ENCODE assay signal across 17 cellular contexts in the genomic region with DNA sequence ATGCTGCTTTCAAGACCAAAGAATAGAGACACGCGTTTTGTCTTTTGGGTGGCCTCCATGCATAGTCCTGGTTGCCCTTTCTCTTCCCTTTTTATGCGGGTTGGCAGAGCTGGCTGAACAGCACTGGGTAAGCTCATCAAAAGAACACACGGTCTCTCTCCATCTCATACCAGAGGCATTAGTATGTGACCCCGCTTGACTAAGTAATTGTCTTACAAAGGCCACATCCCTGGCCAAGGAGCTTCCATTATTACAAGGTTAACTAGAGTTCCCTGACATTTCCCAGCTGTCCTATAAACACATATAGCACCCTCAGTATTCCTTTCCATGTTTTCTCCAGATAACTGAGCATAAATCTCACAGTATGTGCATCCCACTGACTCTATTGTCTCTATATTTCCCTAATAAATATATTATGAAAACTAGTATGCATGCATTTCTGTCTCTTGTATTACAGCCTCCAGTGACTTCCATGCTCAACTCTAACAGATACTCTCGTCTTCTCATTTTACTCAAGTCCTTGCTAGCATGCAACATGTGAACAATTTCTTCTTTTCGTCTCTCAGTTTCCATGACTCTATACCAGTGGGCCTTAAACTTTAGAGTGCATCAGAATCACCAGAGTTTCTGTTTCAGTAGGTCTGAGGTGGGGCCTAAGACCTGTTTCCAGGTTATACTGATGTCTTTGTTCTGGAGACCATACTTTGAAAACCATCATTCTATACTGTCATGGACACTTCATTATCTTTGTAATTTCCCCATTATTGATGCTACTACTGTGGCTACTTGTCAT.
A peak's percentile ranks its signal among the peaks of the same experiment; 100 is the strongest.
DNase-seq lines count a peak whose midpoint lies in the region; ATAC-seq and TF ChIP-seq lines count a peak whose summit lies in the region.
"Had no signal": no experiment of that assay in that cellular context is flagged by ENCODE, and none has a peak within 500 bp of the region (broad histone marks: within the 10 kb centered on the region; RNA-seq: fewer than 3 reads in every experiment).

No MANE protein-coding gene starts in this region.

- intact Hi-C loops in heart right ventricle (cut with DNase I), result no loop called here

- 86 to 94% methylated on average over 7 of the region's 7 CpGs for WGBS in heart right ventricle, 2 donors

- peak; percentile 97 for ATAC-seq in GM18873 (IDR thresholded peaks at IDR 0.05; ENCODE audit: low FRiP score, unreplicated experiment)
- peak; percentile 64 for ATAC-seq in GM21619 (IDR thresholded peaks at IDR 0.05; ENCODE audit: unreplicated experiment)
- ATAC-seq in HG03378 (IDR thresholded peaks at IDR 0.05; ENCODE audit: unreplicated experiment), result peak; percentile 94
- ATAC-seq in GM18502 (IDR thresholded peaks at IDR 0.05; ENCODE audit: poor library complexity, unreplicated experiment), result no peak
- ATAC-seq in heart right ventricle, result no peak
- ATAC-seq: mucosa of descending colon; Right ventricle myocardium inferior; stimulated activated naive CD8-positive, alpha-beta T cell treated with anti-CD3 and anti-CD28 coated beads, Interleukin-15, amount 100 ng/mL, for 72 hours had no signal

- no peak overlapping the region for H3K27ac ChIP-seq in heart right ventricle

- no peaks in the 10 kb centered on the region for H3K4me1 ChIP-seq in heart right ventricle

- no peaks in the 10 kb centered on the region for H3K9me3 ChIP-seq in heart right ventricle
- H3K9me3 ChIP-seq: mucosa of descending colon had no signal

- no peaks in the 10 kb centered on the region for H3K27me3 ChIP-seq in heart right ventricle

- no peaks in the 10 kb centered on the region for H3K36me3 ChIP-seq in heart right ventricle

- no peak for TF ChIP-seq CTCF in heart right ventricle (IDR thresholded peaks at IDR 0.05)

- H3K4me3 ChIP-seq in heart right ventricle, result no peak overlapping the region
- H3K4me3 ChIP-seq: mucosa of descending colon had no signal

- peak; percentile 3 for DNase-seq in iris pigment epithelial cell (ENCODE audit: low read depth)
- no peak for DNase-seq in HuH-7 (ENCODE audit: low spot score)
- no peak for DNase-seq in heart right ventricle
- no peak for DNase-seq in epidermal melanocyte (ENCODE audit: insufficient read length, low spot score)
- DNase-seq: CD4-positive, CD25-positive, alpha-beta regulatory T cell; GDM1; islet precursor cell; KG1; mucosa of descending colon; NCI-H1694 treated with DMSO at 0.1 percent for 48 hours; NCI-H774; stimulated activated naive CD8-positive, alpha-beta T cell treated with anti-CD3 and anti-CD28 coated beads, Interleukin-15, amount 100 ng/mL, for 72 hours had no signal

Comparison
In these comparisons a context has a peak if more than half of its experiments do, and no peak if none do; other contexts are left out.
1. ATAC-seq: peak in GM18873 (single experiment), GM21619 (single experiment) and HG03378 (single experiment); none in GM18502 (single experiment) and heart right ventricle (0 of 8).